In genomic region chr12:132349501-132350131, GRCh38 we compare ENCODE assay signal across 24 cellular contexts. TPM values are rescaled to one million over a fixed set of nuclear protein-coding genes. Genes with fewer than 3 reads are reported as not detected.
"Had no signal": no experiment of that assay in that cellular context is flagged by ENCODE, and none has a peak within 500 bp of the region (broad histone marks: within the 10 kb centered on the region; RNA-seq: fewer than 3 reads in every experiment).

No MANE protein-coding gene starts in this region.

- H3K9me3 ChIP-seq: colonic mucosa, heart left ventricle, prostate gland, spleen, testis had no signal

- H3K36me3 ChIP-seq: colonic mucosa, heart left ventricle, prostate gland, spleen, tibial nerve had no signal

- H3K4me3 ChIP-seq: colonic mucosa, heart left ventricle, prostate gland, spleen, testis, tibial nerve had no signal

- FAIRE-seq: frontal cortex had no signal

- H3K9ac ChIP-seq: parathyroid adenoma had no signal

- ATAC-seq: heart left ventricle; sciatic nerve; stimulated activated naive B cell treated with anti-CD40 and anti-IgM and Interleukin-4, amounts not matched to agents 10 μg/mL and 1 μg/mL and 100 μg/mL, for 72 hours; stimulated activated naive CD8-positive, alpha-beta T cell treated with anti-CD3 and anti-CD28 coated beads, Interleukin-15, amount 100 ng/mL, for 72 hours had no signal

- H3K4me1 ChIP-seq: colonic mucosa, heart left ventricle, prostate gland, spleen, testis, tibial nerve had no signal

- H3K27me3 ChIP-seq: colonic mucosa, testis had no signal

- H3K27ac ChIP-seq: colonic mucosa, heart left ventricle, parathyroid adenoma, prostate gland, spleen, testis, tibial nerve had no signal

- H2AFZ ChIP-seq: parathyroid adenoma had no signal

- DNase-seq: colonic mucosa; dermis blood vessel endothelial cell; endodermal cell; heart left ventricle; hippocampal formation; kidney glomerular epithelial cell; mesendoderm; naive B cell; occipital lobe; retina; spleen; stimulated activated CD4-positive, alpha-beta T cell treated with anti-CD3 and anti-CD28 coated beads, Interleukin-15, amount 100 ng/mL, for 24 hours; stimulated activated CD4-positive, alpha-beta T cell treated with anti-CD3 and anti-CD28 coated beads, Interleukin-1b, Interleukin-23, amount 100 ng/mL, for 48 hours; stimulated activated CD4-positive, alpha-beta T cell treated with anti-CD3 and anti-CD28 coated beads, Interleukin-4, amount 100 ng/mL, for 4 hours; stimulated activated naive B cell treated with anti-CD40 and anti-IgM and Interleukin-4, amounts not matched to agents 10 μg/mL and 1 μg/mL and 100 μg/mL, for 72 hours; stimulated activated naive CD8-positive, alpha-beta T cell treated with anti-CD3 and anti-CD28 coated beads, Interleukin-15, amount 100 ng/mL, for 72 hours; testis had no signal

- H3K79me2 ChIP-seq: parathyroid adenoma had no signal

RNA-seq across cellular contexts. Expression of gene GALNT9, which starts 20.2 kb away (rescaled TPM):
- total RNA-seq: sciatic nerve, subcutaneous adipose tissue had no signal
- polyA plus RNA-seq: esophagus, heart left ventricle had no signal
